ENCODE assay signal across 32 cellular contexts in the genomic region with DNA sequence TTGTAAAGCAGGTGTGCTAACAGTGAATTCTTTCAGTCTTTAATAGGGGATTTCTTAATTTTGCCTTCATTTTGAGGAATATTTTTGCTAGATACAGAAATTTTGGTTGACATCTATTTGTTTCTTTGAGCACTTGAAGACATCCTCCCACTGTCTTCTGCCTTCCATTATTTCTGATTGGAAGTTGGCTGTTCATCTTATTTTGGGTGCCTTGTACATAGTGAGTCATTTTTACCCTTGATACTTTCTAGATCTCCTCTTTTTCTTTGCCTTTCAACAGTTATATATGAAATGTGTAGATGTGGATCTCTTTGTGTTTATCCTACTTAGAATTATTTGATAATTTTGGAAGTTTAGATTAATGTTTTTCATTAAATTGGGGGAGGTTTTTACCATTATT.
"Had no signal": no experiment of that assay in that cellular context is flagged by ENCODE, and none has a peak within 500 bp of the region (broad histone marks: within the 10 kb centered on the region; RNA-seq: fewer than 3 reads in every experiment).

No MANE protein-coding gene starts in this region.

- ATAC-seq: activated T-cell treated with anti-CD3 and anti-CD28 coated beads, Interleukin-2, amount 50 U/mL, for 4 hours; activated T-helper 17 cell treated with anti-CD3 and anti-CD28 coated beads, Interleukin-2, amount 50 U/mL, for 72 hours; effector memory CD8-positive, alpha-beta T cell; gastroesophageal sphincter; left colon; naive thymus-derived CD4-positive, alpha-beta T cell; pancreas; stimulated activated memory B cell treated with anti-CD40 and anti-IgM and Interleukin-4, amounts not matched to agents 10 μg/mL and 1 μg/mL and 100 μg/mL, for 72 hours had no signal

- H3K4me3 ChIP-seq: gastroesophageal sphincter, pancreas, prostate gland, sigmoid colon, stomach, thyroid gland, upper lobe of left lung, vagina had no signal

- FAIRE-seq: kidney, pancreas, small intestine, TTC549 had no signal

- H3K27me3 Mint-ChIP-seq: activated CD4-positive, alpha-beta memory T cell treated with anti-CD3 and anti-CD28 coated beads, Interleukin-2, amount 10 ng/mL, durations not matched to agents 7 days and 5 days; activated CD4-positive, alpha-beta T cell treated with anti-CD3 and anti-CD28 coated beads, Interleukin-2, amount 10 ng/mL, durations not matched to agents 24 days and 14 days; activated T-helper 17 cell treated with anti-CD3 and anti-CD28 coated beads, Interleukin-2, amount 50 U/mL, for 72 hours; effector memory CD8-positive, alpha-beta T cell; naive thymus-derived CD4-positive, alpha-beta T cell; stimulated activated memory B cell treated with anti-CD40 and anti-IgM and Interleukin-4, amounts not matched to agents 10 μg/mL and 1 μg/mL and 100 μg/mL, for 72 hours had no signal

- DNase-seq: activated CD4-positive, alpha-beta memory T cell treated with anti-CD3 and anti-CD28 coated beads, Interleukin-2, amount 10 ng/mL, durations not matched to agents 7 days and 5 days; activated CD4-positive, alpha-beta T cell treated with anti-CD3 and anti-CD28 coated beads, Interleukin-2, amount 10 ng/mL, durations not matched to agents 24 days and 14 days; activated CD4-positive, CD25-positive, alpha-beta regulatory T cell treated with anti-CD3 and anti-CD28 coated beads, Interleukin-2, amount 50 U/mL, for 72 hours; activated gamma-delta T cell treated with Interleukin-2 at 50 U/mL for 16 hours; activated naive CD4-positive, alpha-beta T cell treated with anti-CD3 and anti-CD28 coated beads, Interleukin-2, amount 50 U/mL, for 16 hours; activated T-cell treated with anti-CD3 and anti-CD28 coated beads, Interleukin-2, amount 50 U/mL, for 4 hours; amygdala; caudate nucleus; cortex of kidney; effector memory CD8-positive, alpha-beta T cell; hippocampal formation; kidney; left colon; mammary epithelial cell; naive thymus-derived CD4-positive, alpha-beta T cell; pancreas; retina; sigmoid colon; small intestine; stimulated activated CD4-positive, alpha-beta T cell treated with anti-CD3 and anti-CD28 coated beads, Interleukin-4, amount 100 ng/mL, for 4 hours; stimulated activated CD8-positive, alpha-beta memory T cell treated with anti-CD3 and anti-CD28 coated beads, Interleukin-4, amount 100 ng/mL, for 48 hours; stomach; thyroid gland; upper lobe of left lung; WERI-Rb-1 had no signal

- H3K4me3 Mint-ChIP-seq: activated CD4-positive, alpha-beta memory T cell treated with anti-CD3 and anti-CD28 coated beads, Interleukin-2, amount 10 ng/mL, durations not matched to agents 7 days and 5 days; activated CD4-positive, alpha-beta T cell treated with anti-CD3 and anti-CD28 coated beads, Interleukin-2, amount 10 ng/mL, durations not matched to agents 24 days and 14 days; activated T-cell treated with anti-CD3 and anti-CD28 coated beads, Interleukin-2, amount 50 U/mL, for 4 hours; activated T-helper 17 cell treated with anti-CD3 and anti-CD28 coated beads, Interleukin-2, amount 50 U/mL, for 72 hours; effector memory CD8-positive, alpha-beta T cell; mesothelial cell of epicardium; naive thymus-derived CD4-positive, alpha-beta T cell; stimulated activated memory B cell treated with anti-CD40 and anti-IgM and Interleukin-4, amounts not matched to agents 10 μg/mL and 1 μg/mL and 100 μg/mL, for 72 hours had no signal

- H3K27ac Mint-ChIP-seq: activated CD4-positive, alpha-beta memory T cell treated with anti-CD3 and anti-CD28 coated beads, Interleukin-2, amount 10 ng/mL, durations not matched to agents 7 days and 5 days; activated CD4-positive, alpha-beta T cell treated with anti-CD3 and anti-CD28 coated beads, Interleukin-2, amount 10 ng/mL, durations not matched to agents 24 days and 14 days; activated T-helper 17 cell treated with anti-CD3 and anti-CD28 coated beads, Interleukin-2, amount 50 U/mL, for 72 hours; effector memory CD8-positive, alpha-beta T cell; mesothelial cell of epicardium; naive thymus-derived CD4-positive, alpha-beta T cell; stimulated activated memory B cell treated with anti-CD40 and anti-IgM and Interleukin-4, amounts not matched to agents 10 μg/mL and 1 μg/mL and 100 μg/mL, for 72 hours had no signal

- H3K27me3 ChIP-seq: gastroesophageal sphincter, pancreas, sigmoid colon, stomach, thyroid gland, upper lobe of left lung, vagina had no signal

- H3K9me3 ChIP-seq: prostate gland, thyroid gland had no signal

- H3K4me1 ChIP-seq: gastroesophageal sphincter, pancreas, prostate gland, sigmoid colon, stomach, thyroid gland, upper lobe of left lung, vagina had no signal

- H3K36me3 ChIP-seq: gastroesophageal sphincter, pancreas, prostate gland, sigmoid colon, stomach, thyroid gland, upper lobe of left lung, WERI-Rb-1 had no signal

- H3K4me1 Mint-ChIP-seq: activated CD4-positive, alpha-beta memory T cell treated with anti-CD3 and anti-CD28 coated beads, Interleukin-2, amount 10 ng/mL, durations not matched to agents 7 days and 5 days; activated CD4-positive, alpha-beta T cell treated with anti-CD3 and anti-CD28 coated beads, Interleukin-2, amount 10 ng/mL, durations not matched to agents 24 days and 14 days; activated T-helper 17 cell treated with anti-CD3 and anti-CD28 coated beads, Interleukin-2, amount 50 U/mL, for 72 hours; mesothelial cell of epicardium; naive thymus-derived CD4-positive, alpha-beta T cell; stimulated activated memory B cell treated with anti-CD40 and anti-IgM and Interleukin-4, amounts not matched to agents 10 μg/mL and 1 μg/mL and 100 μg/mL, for 72 hours had no signal

- H3K27ac ChIP-seq: gastroesophageal sphincter, pancreas, prostate gland, sigmoid colon, stomach, thyroid gland, upper lobe of left lung, vagina, WERI-Rb-1 had no signal
